ENCODE assay signal across 1 cellular context in the genomic region with DNA sequence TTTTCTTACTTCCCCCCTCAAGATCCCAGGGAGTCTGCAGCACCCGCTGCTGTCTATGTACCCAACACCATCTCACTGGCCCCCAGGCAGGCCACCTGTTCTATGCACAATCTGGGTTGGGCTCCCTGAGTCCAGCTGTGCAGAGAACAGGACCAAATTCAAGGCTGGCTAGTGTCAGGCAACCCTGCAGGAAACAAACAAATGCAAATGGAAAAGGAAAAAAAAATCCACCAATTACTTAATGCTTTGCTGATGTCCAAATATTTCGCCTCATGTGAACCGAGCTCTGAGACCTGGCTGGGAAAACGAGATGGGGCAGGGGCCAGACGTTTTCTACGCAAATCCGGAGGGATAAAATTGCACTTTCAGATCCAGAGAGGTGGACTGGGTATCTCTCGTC.
TF ChIP-seq lines count a peak whose summit lies in the region.

No MANE protein-coding gene starts in this region.

TF ChIP-seq in HEK293, 187 proteins besides CTCF, POLR2A, EP300 and RAD21:
- TF ChIP-seq, protein P1, sequence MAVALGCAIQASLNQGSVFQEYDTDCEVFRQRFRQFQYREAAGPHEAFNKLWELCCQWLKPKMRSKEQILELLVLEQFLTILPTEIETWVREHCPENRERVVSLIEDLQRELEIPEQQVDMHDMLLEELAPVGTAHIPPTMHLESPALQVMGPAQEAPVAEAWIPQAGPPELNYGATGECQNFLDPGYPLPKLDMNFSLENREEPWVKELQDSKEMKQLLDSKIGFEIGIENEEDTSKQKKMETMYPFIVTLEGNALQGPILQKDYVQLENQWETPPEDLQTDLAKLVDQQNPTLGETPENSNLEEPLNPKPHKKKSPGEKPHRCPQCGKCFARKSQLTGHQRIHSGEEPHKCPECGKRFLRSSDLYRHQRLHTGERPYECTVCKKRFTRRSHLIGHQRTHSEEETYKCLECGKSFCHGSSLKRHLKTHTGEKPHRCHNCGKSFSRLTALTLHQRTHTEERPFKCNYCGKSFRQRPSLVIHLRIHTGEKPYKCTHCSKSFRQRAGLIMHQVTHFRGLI (tag by site-specific recombination; IDR thresholded peaks at IDR 0.05), result peak; percentile 36; the same call in 1 of the 2 replicates
- no peak for TF ChIP-seq GLIS1 (tag by site-specific recombination; IDR thresholded peaks at IDR 0.05)
- no peak for TF ChIP-seq ZNF544 (tag by site-specific recombination; IDR thresholded peaks at IDR 0.05)
- no peak for TF ChIP-seq KLF1 (tag by site-specific recombination; IDR thresholded peaks at IDR 0.05)
- TF ChIP-seq ZNF623 (tag by site-specific recombination; IDR thresholded peaks at IDR 0.05), result no peak
